ENCODE assay signal across 8 cellular contexts in genomic region chr6:148343028-148343374, GRCh38. TPM values are rescaled to one million over a fixed set of nuclear protein-coding genes. Genes with fewer than 3 reads are reported as not detected.
DNase-seq lines count a peak whose midpoint lies in the region; ATAC-seq and TF ChIP-seq lines count a peak whose summit lies in the region.

No MANE protein-coding gene starts in this region.

- no peaks in the 10 kb centered on the region for H3K27me3 ChIP-seq in lower lobe of right lung (ENCODE audit: low read depth)
- H3K27me3 ChIP-seq in thymus (ENCODE audit: control insufficient read depth, insufficient read depth), result peaks cover 31% of the 10 kb centered on the region

- POLR2A ChIA-PET in activated CD4-positive, alpha-beta T cell treated with anti-CD3 and anti-CD28 coated beads, Interleukin-2, amount 10 ng/mL, durations not matched to agents 7 days and 5 days (lab: Charles Lee), result no interaction called here

- H3K36me3 Mint-ChIP-seq in activated CD4-positive, alpha-beta T cell treated with anti-CD3 and anti-CD28 coated beads, Interleukin-2, amount 10 ng/mL, durations not matched to agents 7 days and 5 days (ENCODE audit: low read depth), result no peaks in the 10 kb centered on the region
- H3K36me3 Mint-ChIP-seq in brain, result no peaks in the 10 kb centered on the region

- peaks cover 55% of the 10 kb centered on the region for H3K27me3 Mint-ChIP-seq in activated CD4-positive, alpha-beta T cell treated with anti-CD3 and anti-CD28 coated beads, Interleukin-2, amount 10 ng/mL, durations not matched to agents 7 days and 5 days
- peaks cover 25% of the 10 kb centered on the region for H3K27me3 Mint-ChIP-seq in brain

- no peaks in the 10 kb centered on the region for H3K36me3 ChIP-seq in lower lobe of right lung
- no peaks in the 10 kb centered on the region for H3K36me3 ChIP-seq in thymus (ENCODE audit: control insufficient read depth, insufficient read depth)

- H3K27ac Mint-ChIP-seq in activated CD4-positive, alpha-beta T cell treated with anti-CD3 and anti-CD28 coated beads, Interleukin-2, amount 10 ng/mL, durations not matched to agents 7 days and 5 days, result no peak overlapping the region
- H3K27ac Mint-ChIP-seq in brain, result peak overlapping the region in 4 of 5 experiments; percentile 28 to 99 (median 77)

- peak overlapping the region; percentile 54 for H3K4me3 Mint-ChIP-seq in activated CD4-positive, alpha-beta T cell treated with anti-CD3 and anti-CD28 coated beads, Interleukin-2, amount 10 ng/mL, durations not matched to agents 7 days and 5 days
- peak overlapping the region; percentile 76 to 89 (median 83) for H3K4me3 Mint-ChIP-seq in brain

- H3K9me3 Mint-ChIP-seq in activated CD4-positive, alpha-beta T cell treated with anti-CD3 and anti-CD28 coated beads, Interleukin-2, amount 10 ng/mL, durations not matched to agents 7 days and 5 days, result no peaks in the 10 kb centered on the region
- no peaks in the 10 kb centered on the region for H3K9me3 Mint-ChIP-seq in brain

- H3K9me3 ChIP-seq in lower lobe of right lung (no peaks in the 10 kb centered on the region), thymus (ENCODE audit: control insufficient read depth) (no peaks in the 10 kb centered on the region)

- CTCF ChIA-PET in activated CD4-positive, alpha-beta T cell treated with anti-CD3 and anti-CD28 coated beads, Interleukin-2, amount 10 ng/mL, durations not matched to agents 7 days and 5 days (lab: Charles Lee), result no interaction called here

- TF ChIP-seq CTCF in brain (conservative IDR thresholded peaks at IDR 0.05) (no peak), lower lobe of right lung (IDR thresholded peaks at IDR 0.05) (no peak)

- ATAC-seq in lower lobe of right lung (no peak), HG03175 (IDR thresholded peaks at IDR 0.05; ENCODE audit: unreplicated experiment) (no peak)

- intact Hi-C loops in lower lobe of right lung (cut with DNase I), result no loop called here

- H3K4me3 ChIP-seq in lower lobe of right lung (peak overlapping the region; percentile 73), thymus (ENCODE audit: low read length) (peak overlapping the region; percentile 38)

- H3K27ac ChIP-seq in lower lobe of right lung (peak overlapping the region; percentile 95), thymus (ENCODE audit: low read depth) (peak overlapping the region; percentile 54)

- peaks cover 34% of the 10 kb centered on the region for H3K4me1 ChIP-seq in lower lobe of right lung
- no peaks in the 10 kb centered on the region for H3K4me1 ChIP-seq in thymus (ENCODE audit: control insufficient read depth, insufficient read depth, low read length)

- 5% methylated on average over 34 of the region's 34 CpGs for WGBS in thymus

- no peak for DNase-seq in activated CD4-positive, alpha-beta T cell treated with anti-CD3 and anti-CD28 coated beads, Interleukin-2, amount 10 ng/mL, durations not matched to agents 7 days and 5 days
- DNase-seq in activated CD4-positive, alpha-beta T cell treated with anti-CD3 and anti-CD28 coated beads for 1 hour, result no peak
- DNase-seq in lower lobe of right lung (no peak), RKO (ENCODE audit: low spot score) (no peak), DMS114 treated with DMSO at 0.1 percent for 48 hours (lab: John Stamatoyannopoulos, UW; ENCODE audit: unreplicated experiment) (no peak)

- H3K4me1 Mint-ChIP-seq in activated CD4-positive, alpha-beta T cell treated with anti-CD3 and anti-CD28 coated beads, Interleukin-2, amount 10 ng/mL, durations not matched to agents 7 days and 5 days, result peaks cover 17% of the 10 kb centered on the region
- peaks cover 51% of the 10 kb centered on the region for H3K4me1 Mint-ChIP-seq in brain

RNA-seq across cellular contexts. Expression of gene SASH1, which starts 0.4 kb away (rescaled TPM):
- under 1 TPM; 0.47 to 0.50 TPM for total RNA-seq in activated CD4-positive, alpha-beta T cell treated with anti-CD3 and anti-CD28 coated beads, Interleukin-2, amount 10 ng/mL, durations not matched to agents 7 days and 5 days
- 11.3 TPM for polyA plus RNA-seq in brain (ENCODE audit: insufficient read depth, low read depth, low replicate concordance)
- 103 TPM for total RNA-seq in lower lobe of right lung
- 7.0 TPM for polyA plus RNA-seq in thymus

Comparison
In these comparisons a context has a peak if more than half of its experiments do, and no peak if none do; other contexts are left out.
1. RNA of gene SASH1, which starts 0.4 kb away (total RNA-seq): 103 TPM in lower lobe of right lung (single experiment); 0.47 to 0.50 TPM in activated CD4-positive, alpha-beta T cell treated with anti-CD3 and anti-CD28 coated beads, Interleukin-2, amount 10 ng/mL, durations not matched to agents 7 days and 5 days; every median in the first group is over 10 times any median in the second.